3 cellular contexts compared by ENCODE assay signal in genomic region chr1:75810113-75810512, GRCh38. TPM values are rescaled to one million over a fixed set of nuclear protein-coding genes. Genes with fewer than 3 reads are reported as not detected.
"Had no signal": no experiment of that assay in that cellular context is flagged by ENCODE, and none has a peak within 500 bp of the region (broad histone marks: within the 10 kb centered on the region; RNA-seq: fewer than 3 reads in every experiment).

No MANE protein-coding gene starts in this region.

RNA-seq across cellular contexts. Expression of gene MSH4, which starts 13.4 kb away (rescaled TPM):
- total RNA-seq: smooth muscle cell had no signal
- polyA plus RNA-seq: naive thymus-derived CD4-positive, alpha-beta T cell; naive thymus-derived CD8-positive, alpha-beta T cell; smooth muscle cell had no signal
